In the genomic region with DNA sequence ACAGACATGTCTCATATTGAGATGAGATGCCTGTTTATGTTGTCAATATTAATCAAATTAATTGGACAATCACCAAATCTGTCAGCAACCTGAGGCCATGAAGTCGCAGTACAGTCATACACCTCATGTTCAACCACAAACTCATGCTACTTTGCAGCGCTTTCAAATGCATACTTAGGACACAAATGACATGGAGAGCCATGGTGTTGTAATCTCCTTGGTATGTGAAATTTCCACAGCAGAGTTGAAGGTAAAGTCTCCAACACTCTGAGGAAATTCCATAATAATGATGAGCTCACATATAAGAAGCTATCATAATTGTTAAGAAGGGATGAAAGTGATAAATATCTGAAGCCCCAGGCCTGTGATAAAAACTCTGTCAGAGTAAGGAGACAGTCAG, we compare ENCODE assay signal across 16 cellular contexts.
DNase-seq lines count a peak whose midpoint lies in the region; ATAC-seq and TF ChIP-seq lines count a peak whose summit lies in the region.
"Had no signal": no experiment of that assay in that cellular context is flagged by ENCODE, and none has a peak within 500 bp of the region (broad histone marks: within the 10 kb centered on the region; RNA-seq: fewer than 3 reads in every experiment).

No MANE protein-coding gene starts in this region.

- H3K56ac ChIP-seq in mesendoderm (ENCODE audit: low read length): no peak overlapping the region

- H3K4ac ChIP-seq in mesendoderm (ENCODE audit: low read depth, low read length): no peak overlapping the region

- no peaks in the 10 kb centered on the region for H3K79me2 ChIP-seq in mesendoderm (ENCODE audit: control insufficient read depth, insufficient read depth, low read length)

- H3K23ac ChIP-seq in mesendoderm (ENCODE audit: low read length): no peak overlapping the region

- peak; percentile 38 for DNase-seq in Daoy (ENCODE audit: low read depth)
- DNase-seq in M059J (ENCODE audit: low read depth): peak; percentile 8
- peak; percentile 86 for DNase-seq in choroid plexus epithelial cell (ENCODE audit: low read depth)
- DNase-seq in mesendoderm: peak; percentile 61
- DNase-seq in G401 (ENCODE audit: low spot score): no peak
- no peak for DNase-seq in esophagus squamous epithelium (lab: John Stamatoyannopoulos, UW)
- no peak for DNase-seq in amniotic stem cell (lab: John Stamatoyannopoulos, UW)
- DNase-seq: activated CD4-positive, alpha-beta T cell treated with anti-CD3 and anti-CD28 coated beads, Interleukin-2, amount 50 U/mL, for 4 hours; CD8-positive, alpha-beta T cell; left ventricle myocardium inferior; NCI-H69; stimulated activated CD4-positive, alpha-beta T cell treated with anti-CD3 and anti-CD28 coated beads, Interleukin-12 subunit alpha, Interleukin-12 subunit beta, amount 100 ng/mL, for 4 hours had no signal

- H4K8ac ChIP-seq in mesendoderm (ENCODE audit: low read depth, low read length): no peak overlapping the region

- WGBS in mesendoderm (ENCODE audit: extremely low coverage, insufficient coverage, low lambda C conversion rate): no CpG with 5 or more reads among the region's 2 CpGs
- 80 to 82% methylated on average over 2 of the region's 2 CpGs for WGBS in esophagus squamous epithelium, 2 donors

- H2BK5ac ChIP-seq in mesendoderm (ENCODE audit: low read length): no peak overlapping the region

- intact Hi-C loops in esophagus squamous epithelium (cut with DNase I): no loop called here

- H3K9ac ChIP-seq in mesendoderm (ENCODE audit: low read length): no peak overlapping the region

- H3K9me3 ChIP-seq in esophagus squamous epithelium: no peaks in the 10 kb centered on the region
- H3K9me3 ChIP-seq: ascending aorta, vagina had no signal

- H3K79me1 ChIP-seq in mesendoderm (ENCODE audit: low read length): no peaks in the 10 kb centered on the region

- H3K4me1 ChIP-seq in mesendoderm (ENCODE audit: control insufficient read depth, low read depth, low read length): no peaks in the 10 kb centered on the region
- no peaks in the 10 kb centered on the region for H3K4me1 ChIP-seq in esophagus squamous epithelium
- H3K4me1 ChIP-seq: ascending aorta, left ventricle myocardium inferior, vagina had no signal

- H2BK120ac ChIP-seq in mesendoderm (ENCODE audit: low read depth, low read length): no peak overlapping the region

- H3K27ac ChIP-seq in mesendoderm (ENCODE audit: low read depth, low read length) (no peak overlapping the region), esophagus squamous epithelium (no peak overlapping the region)
- H3K27ac ChIP-seq: ascending aorta, coronary artery, left ventricle myocardium inferior, vagina had no signal

- H4K5ac ChIP-seq in mesendoderm (ENCODE audit: low read length): no peak overlapping the region

- TF ChIP-seq CTCF in choroid plexus epithelial cell (conservative IDR thresholded peaks at IDR 0.05; ENCODE audit: low read depth, low read length): no peak
- TF ChIP-seq CTCF in esophagus squamous epithelium (IDR thresholded peaks at IDR 0.05): no peak

- H3K4me3 ChIP-seq in choroid plexus epithelial cell (ENCODE audit: low read depth, low read length) (no peak overlapping the region), mesendoderm (ENCODE audit: low read length) (no peak overlapping the region), esophagus squamous epithelium (no peak overlapping the region)
- H3K4me3 ChIP-seq: ascending aorta, coronary artery, left ventricle myocardium inferior, vagina had no signal

- H2AK5ac ChIP-seq in mesendoderm (ENCODE audit: low read length): no peak overlapping the region

- no peak overlapping the region for H3K18ac ChIP-seq in mesendoderm (ENCODE audit: low read length)

- in situ Hi-C loops in G401 (cut with HindIII; ENCODE audit: low sequenced_read_pairs): no loop called here

- no peak for ATAC-seq in HG02840 (IDR thresholded peaks at IDR 0.05; ENCODE audit: low FRiP score, unreplicated experiment)
- ATAC-seq: CD8-positive, alpha-beta T cell had no signal

- TF ChIP-seq POLR2A in esophagus squamous epithelium (IDR thresholded peaks at IDR 0.05): no peak

- H2BK15ac ChIP-seq in mesendoderm (replicated peaks; ENCODE audit: low read depth): no peak overlapping the region

- H3K27me3 ChIP-seq in mesendoderm (ENCODE audit: insufficient read depth, low read length, poor library complexity) (no peaks in the 10 kb centered on the region), esophagus squamous epithelium (no peaks in the 10 kb centered on the region)
- H3K27me3 ChIP-seq: ascending aorta, vagina had no signal

- H3K4me2 ChIP-seq in mesendoderm (ENCODE audit: low read length): no peak overlapping the region

- no peaks in the 10 kb centered on the region for H3K36me3 ChIP-seq in mesendoderm (ENCODE audit: control insufficient read depth, insufficient read depth, low read length)
- H3K36me3 ChIP-seq in esophagus squamous epithelium: no peaks in the 10 kb centered on the region
- H3K36me3 ChIP-seq: ascending aorta, left ventricle myocardium inferior, vagina had no signal

Comparison
In these comparisons a context has a peak if more than half of its experiments do, and no peak if none do; other contexts are left out.
1. DNase-seq: peak in Daoy (single experiment), M059J (single experiment), choroid plexus epithelial cell (single experiment) and mesendoderm (single experiment); none in G401 (single experiment), esophagus squamous epithelium (single experiment) and amniotic stem cell (single experiment).